ENCODE assay signal across 8 cellular contexts in genomic region chr20:36835453-36836198, GRCh38. TPM values are rescaled to one million over a fixed set of nuclear protein-coding genes. Genes with fewer than 3 reads are reported as not detected.
DNase-seq lines count a peak whose midpoint lies in the region; ATAC-seq and TF ChIP-seq lines count a peak whose summit lies in the region.

No MANE protein-coding gene starts in this region.

- peaks cover 30% of the 10 kb centered on the region for H3K36me3 Mint-ChIP-seq in nephron progenitor cell (ENCODE audit: low read depth)

- H3K27me3 Mint-ChIP-seq in nephron progenitor cell (ENCODE audit: low read depth, poor library complexity) = peaks cover 5% of the 10 kb centered on the region

- peak overlapping the region; percentile 68 for H3K4me3 Mint-ChIP-seq in nephron progenitor cell

- H3K4me3 ChIP-seq in fibroblast of the aortic adventitia (ENCODE audit: low read depth, low read length) = peak overlapping the region; percentile 9

- no peaks in the 10 kb centered on the region for H3K9me3 Mint-ChIP-seq in nephron progenitor cell

- peak overlapping the region; percentile 97 for H3K27ac ChIP-seq in RWPE1

- H3K4me1 Mint-ChIP-seq in nephron progenitor cell = peaks cover 59% of the 10 kb centered on the region

- POLR2A ChIA-PET in RWPE1 (lab: Yijun Ruan, JAX; ENCODE audit: low non-redundant PET) = interaction anchor here (0.7 to 1.8 kb wide), 5 partner anchors 10 to 62 kb away, joined by 3 to 6 read pairs (median 4); partner anchors contain the start of gene DSN1

- H3K27ac Mint-ChIP-seq in nephron progenitor cell = peak overlapping the region; percentile 48

- TF ChIP-seq CTCF in RWPE1 (conservative IDR thresholded peaks at IDR 0.05; ENCODE audit: low read depth) (no peak), fibroblast of the aortic adventitia (IDR thresholded peaks at IDR 0.05; ENCODE audit: insufficient read depth, low read length) (no peak), nephron progenitor cell (IDR thresholded peaks at IDR 0.05) (no peak)

- CTCF ChIA-PET in RWPE1 (lab: Yijun Ruan, JAX) = interaction anchor here (0.6 to 2.8 kb wide), 8 partner anchors 12 to 690 kb away, joined by 3 to 12 read pairs (median 4); a partner anchor contains a TSS

- DNase-seq in DMS53 treated with DMSO at 0.1 percent for 48 hours (lab: John Stamatoyannopoulos, UW; ENCODE audit: unreplicated experiment) (peak; percentile 91), LHCN-M2 (ENCODE audit: low read depth) (peak; percentile 92), RWPE1 (ENCODE audit: low spot score) (peak; percentile 100), fibroblast of the aortic adventitia (ENCODE audit: low read depth) (peak; percentile 94), nephron progenitor cell (peak; percentile 90)
- DNase-seq in activated T-helper 9 cell treated with anti-CD3 and anti-CD28 coated beads, Interleukin-2, amount 50 U/mL, for 16 hours (ENCODE audit: low read depth) = peak; percentile 68
- DNase-seq in stimulated activated naive CD4-positive, alpha-beta T cell treated with Interleukin-2 at 50 U/mL for 16 hours (lab: John Stamatoyannopoulos, UW) = peak; percentile 79

- ATAC-seq in GM21786 (IDR thresholded peaks at IDR 0.05; ENCODE audit: unreplicated experiment) = peak; percentile 81

RNA-seq across cellular contexts. Expression of gene TLDC2, which starts 40.3 kb away (rescaled TPM):
- total RNA-seq in LHCN-M2 (2014; rRNA removed) (not detected in 2 replicates), fibroblast of the aortic adventitia (ENCODE audit: low replicate concordance) (0.18 TPM in 1 of 2 replicates, not detected in the other)
- polyA plus RNA-seq in LHCN-M2 (2012) = 0.06 TPM

Comparison
In these comparisons a context has a peak if more than half of its experiments do, and no peak if none do; other contexts are left out.
1. Peak in every context shown above with its lines: DNase-seq, ATAC-seq, H3K4me3 ChIP-seq and H3K27ac ChIP-seq.